In the genomic region with DNA sequence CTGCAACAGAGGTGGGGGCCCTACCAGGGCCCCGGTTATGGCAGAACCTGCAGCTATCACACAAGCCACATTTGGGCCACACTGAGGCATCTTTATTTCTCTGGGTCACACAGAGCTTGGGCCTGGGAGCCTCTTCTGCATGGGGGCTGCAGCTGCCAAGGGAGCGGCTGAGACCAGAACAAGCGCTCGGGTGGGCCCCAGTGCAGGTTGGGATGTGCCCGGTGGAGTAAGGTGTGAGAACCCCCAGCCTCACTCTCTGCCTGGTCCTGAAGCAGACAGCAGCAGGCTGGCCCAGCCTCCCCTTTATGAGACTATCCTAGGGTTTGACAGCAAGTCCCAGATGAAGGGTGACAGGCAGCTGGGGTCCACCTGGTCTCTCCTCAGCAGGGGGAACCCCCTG, we compare ENCODE assay signal across 8 cellular contexts. TPM values are rescaled to one million over a fixed set of nuclear protein-coding genes. Genes with fewer than 3 reads are reported as not detected.
A peak's percentile ranks its signal among the peaks of the same experiment; 100 is the strongest.
DNase-seq lines count a peak whose midpoint lies in the region; ATAC-seq and TF ChIP-seq lines count a peak whose summit lies in the region.
"Not testable (repeated sequence)": the region's sequence is repeated elsewhere in the genome, so short reads cannot be mapped to it uniquely, and the experiment has no call there.

No MANE protein-coding gene starts in this region.

- H2BK12ac ChIP-seq in H9 (ENCODE audit: insufficient read length, low read depth, low read length) = not testable (repeated sequence)

- H3K36me3 Mint-ChIP-seq in H9 (ENCODE audit: insufficient read depth in 1 of 3, low read depth in 3 of 3); natural killer cell; type B pancreatic cell: not testable (repeated sequence)

- not testable (repeated sequence) for H3T11ph ChIP-seq in H9 (ENCODE audit: low read length)

- H3K9me3 ChIP-seq in H9 (ENCODE audit: control insufficient read depth, low read depth, low read length); liver (ENCODE audit: control insufficient read depth in 4 of 4, low read length in 3 of 4): not testable (repeated sequence)

- not testable (repeated sequence) for H3K79me2 ChIP-seq in H9 (ENCODE audit: insufficient read depth, low read length)

- H3K36me3 ChIP-seq in liver (ENCODE audit: control insufficient read depth in 4 of 4, insufficient read depth in 3 of 4, low read depth in 1 of 4, low read length in 3 of 4) = not testable (repeated sequence)

- ATAC-seq in Right ventricle myocardium inferior, natural killer cell: not testable (repeated sequence)

- not testable (repeated sequence) for H3K14ac ChIP-seq in H9 (ENCODE audit: insufficient read depth, low read length)

- H3K4ac ChIP-seq in H9 (ENCODE audit: low read depth, low read length) = not testable (repeated sequence)

- not testable (repeated sequence) for H3K9ac ChIP-seq in H9 (ENCODE audit: extremely low read depth, insufficient read length, low read length); liver (ENCODE audit: low read depth in 1 of 2, low read length in 2 of 2)

- not testable (repeated sequence) for H3K27ac ChIP-seq in H9 (ENCODE audit: insufficient read length, low read depth, low read length); coronary artery; liver (ENCODE audit: low read depth in 1 of 2, low read length in 2 of 2)

- intact Hi-C loops in Right ventricle myocardium inferior (cut with DNase I); natural killer cell (cut with micrococcal nuclease): not testable (repeated sequence)

- not testable (repeated sequence) for H3K18ac ChIP-seq in H9 (ENCODE audit: insufficient read length, low read depth, low read length)

- not testable (repeated sequence) for TF ChIP-seq CTCF in H9 (conservative IDR thresholded peaks at IDR 0.05); coronary artery (IDR thresholded peaks at IDR 0.05); liver (IDR thresholded peaks at IDR 0.05; ENCODE audit: low read depth, low read length, missing input control); natural killer cell (IDR thresholded peaks at IDR 0.05); type B pancreatic cell (conservative IDR thresholded peaks at IDR 0.05)

- H3K4me3 Mint-ChIP-seq in H9, natural killer cell, type B pancreatic cell: not testable (repeated sequence)

- H3K27me3 ChIP-seq in H9 (ENCODE audit: insufficient read depth, low read length); liver (ENCODE audit: control insufficient read depth in 4 of 4, insufficient read depth in 4 of 4, low read length in 3 of 4): not testable (repeated sequence)

- H3K56ac ChIP-seq in H9 (ENCODE audit: insufficient read length, low read depth, low read length) = not testable (repeated sequence)

- not testable (repeated sequence) for H4K91ac ChIP-seq in H9 (ENCODE audit: insufficient read length, low read depth, low read length)

- H2BK15ac ChIP-seq in H9 (ENCODE audit: low read depth, low read length) = not testable (repeated sequence)

- WGBS in H9 (ENCODE audit: extremely low coverage, insufficient read length, low lambda C conversion rate) = no CpG with 5 or more reads among the region's 5 CpGs
- WGBS in liver = 89% methylated on average over 5 of the region's 5 CpGs

- not testable (repeated sequence) for H4K8ac ChIP-seq in H9 (replicated peaks; ENCODE audit: insufficient read length, low read depth, low read length)

- not testable (repeated sequence) for H3K23me2 ChIP-seq in H9 (ENCODE audit: insufficient read length, low read depth, low read length, poor library complexity, severe bottlenecking)

- not testable (repeated sequence) for H3K4me2 ChIP-seq in H9 (ENCODE audit: insufficient read depth, insufficient read length, low read length)

- H3K9me3 Mint-ChIP-seq in H9, natural killer cell, type B pancreatic cell: not testable (repeated sequence)

- not testable (repeated sequence) for TF ChIP-seq RAD21 in liver (IDR thresholded peaks at IDR 0.05)

- H3K23ac ChIP-seq in H9 (ENCODE audit: insufficient read length, low read depth, low read length) = not testable (repeated sequence)

- H3K79me1 ChIP-seq in H9 (ENCODE audit: insufficient read depth, low read depth, low read length, poor library complexity, severe bottlenecking) = not testable (repeated sequence)

- not testable (repeated sequence) for H2AFZ ChIP-seq in H9 (ENCODE audit: low read length)

- H2BK120ac ChIP-seq in H9 (ENCODE audit: low read depth, low read length, poor library complexity, severe bottlenecking) = not testable (repeated sequence)

- H3K4me3 ChIP-seq in coronary artery; liver (ENCODE audit: low read depth in 1 of 3, low read length in 3 of 3): not testable (repeated sequence)

- not testable (repeated sequence) for H4K5ac ChIP-seq in H9 (ENCODE audit: insufficient read length, low read depth, low read length)

- H3K4me1 Mint-ChIP-seq in H9 (peaks cover 13 to 14% of the 10 kb centered on the region in 2 experiments), natural killer cell (peaks cover 16 to 19% of the 10 kb centered on the region in 2 donors), type B pancreatic cell (ENCODE audit: unreplicated experiment) (peaks cover 16% of the 10 kb centered on the region)

- not testable (repeated sequence) for H2BK20ac ChIP-seq in H9 (ENCODE audit: low read depth, low read length, poor library complexity, severe bottlenecking)

- H2BK5ac ChIP-seq in H9 (ENCODE audit: insufficient read length, low read length) = not testable (repeated sequence)

- H4K20me1 ChIP-seq in H9 (ENCODE audit: control insufficient read depth, insufficient read depth, insufficient read length) = not testable (repeated sequence)

- not testable (repeated sequence) for H3K27me3 Mint-ChIP-seq in H9 (ENCODE audit: low read depth); natural killer cell (ENCODE audit: low read depth in 2 of 2); type B pancreatic cell

- not testable (repeated sequence) for H3K27ac Mint-ChIP-seq in H9, natural killer cell, type B pancreatic cell

- H2AK5ac ChIP-seq in H9 (ENCODE audit: insufficient read length, low read length) = not testable (repeated sequence)

- peak; percentile 13 for DNase-seq in H9
- DNase-seq in activated CD8-positive, alpha-beta memory T cell treated with anti-CD3 and anti-CD28 coated beads for 24 hours = peak; percentile 44
- peak; percentile 31 for DNase-seq in coronary artery (ENCODE audit: low spot score)
- peak; percentile 9 for DNase-seq in Right ventricle myocardium inferior (ENCODE audit: missing footprints)
- peak; percentile 5 for DNase-seq in natural killer cell
- peak; percentile 1 for DNase-seq in stimulated activated CD4-positive, alpha-beta T cell treated with anti-CD3 and anti-CD28 coated beads, Interleukin-4, amount 100 ng/mL, for 24 hours
- DNase-seq in type B pancreatic cell (ENCODE audit: extremely low spot score, unreplicated experiment) = peak; percentile 52

- not testable (repeated sequence) for H3K4me1 ChIP-seq in H9 (ENCODE audit: insufficient read depth, low read length)
- peaks cover 11 to 65% (median 56%) of the 10 kb centered on the region in 4 donors for H3K4me1 ChIP-seq in liver (ENCODE audit: control insufficient read depth in 4 of 4, insufficient read depth in 4 of 4, low read length in 3 of 4)

TF ChIP-seq in liver, 16 proteins besides CTCF, POLR2A, EP300 and RAD21:
- TF ChIP-seq SP1 (IDR thresholded peaks at IDR 0.05) = peak; percentile 12

RNA-seq across cellular contexts. Expression of gene DGCR6L, which starts 5.7 kb away (rescaled TPM):
- 38.6 and 40.4 TPM in 2 replicates for total RNA-seq in H9 (2021)
- total RNA-seq in Right ventricle myocardium inferior = 44.2 TPM
- 10 to 100 TPM; 40.7 to 58.8 TPM for total RNA-seq in liver
- 100 to 1,000 TPM in 1 of 2 donors, 10 to 100 TPM in 1; 88.2 to 105 TPM for polyA plus RNA-seq in liver
- 10 to 100 TPM; 20.3 to 34.3 (median 33.0) TPM for total RNA-seq in natural killer cell
- total RNA-seq in type B pancreatic cell (ENCODE audit: low replicate concordance) = 35.9 and 46.6 TPM in 2 replicates

RNA-seq across cellular contexts. Expression of gene RTN4R, which starts 46.1 kb away (rescaled TPM):
- total RNA-seq in H9 (2021) = 18.3 and 19.0 TPM in 2 replicates
- total RNA-seq in Right ventricle myocardium inferior = 1.2 TPM
- total RNA-seq in liver = 1 to 10 TPM in 1 of 2 donors, under 1 TPM in 1; 0.33 to 1.1 TPM
- polyA plus RNA-seq in liver = 10 to 100 TPM in 1 of 2 donors, 1 to 10 TPM in 1; 1.2 to 10.4 TPM
- total RNA-seq in natural killer cell = 1 to 10 TPM; 1.2 to 2.9 (median 1.6) TPM
- 9.0 and 12.8 TPM in 2 replicates for total RNA-seq in type B pancreatic cell (ENCODE audit: low replicate concordance)

Comparison
In these comparisons a context has a peak if more than half of its experiments do, and no peak if none do; other contexts are left out.
1. DNase-seq: peak in every context shown above with its lines; median percentile 52 in type B pancreatic cell; 44 in activated CD8-positive, alpha-beta memory T cell treated with anti-CD3 and anti-CD28 coated beads for 24 hours; 31 in coronary artery; 13 in H9; 9 in Right ventricle myocardium inferior; 5 in natural killer cell; 1 in stimulated activated CD4-positive, alpha-beta T cell treated with anti-CD3 and anti-CD28 coated beads, Interleukin-4, amount 100 ng/mL, for 24 hours.